ENCODE assay signal across 17 cellular contexts in the genomic region with DNA sequence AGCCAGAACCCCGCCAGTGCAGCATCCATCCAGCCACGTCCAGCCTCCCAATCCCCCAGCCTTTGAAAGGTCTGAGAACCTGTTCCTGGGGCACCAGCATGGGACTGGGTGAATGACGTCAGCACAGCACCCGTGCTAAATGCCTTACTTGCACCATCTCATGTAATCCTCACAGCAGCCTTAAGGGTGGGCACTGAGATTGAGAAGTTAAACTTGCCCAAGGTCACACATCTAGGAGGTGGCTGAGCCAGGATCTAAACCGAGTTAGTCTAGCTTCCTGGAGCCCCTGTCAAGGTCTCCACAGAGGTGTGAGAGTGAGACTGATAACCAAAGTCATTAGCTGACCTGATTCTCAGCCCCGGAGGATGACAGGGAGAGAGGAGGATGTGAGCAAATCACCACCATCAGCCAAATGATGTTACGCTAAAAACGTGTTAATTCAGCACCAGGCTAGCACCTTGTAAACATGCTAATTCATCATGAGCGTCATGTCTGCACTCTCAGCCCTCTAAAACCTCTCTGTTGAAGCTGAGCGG. TPM values are rescaled to one million over a fixed set of nuclear protein-coding genes. Genes with fewer than 3 reads are reported as not detected.
DNase-seq lines count a peak whose midpoint lies in the region; ATAC-seq and TF ChIP-seq lines count a peak whose summit lies in the region.
"Had no signal": no experiment of that assay in that cellular context is flagged by ENCODE, and none has a peak within 500 bp of the region (broad histone marks: within the 10 kb centered on the region; RNA-seq: fewer than 3 reads in every experiment).

No MANE protein-coding gene starts in this region.

- intact Hi-C loops in activated CD4-positive, alpha-beta T cell treated with anti-CD3 and anti-CD28 coated beads, Interleukin-2, amount 10 ng/mL, durations not matched to agents 24 days and 14 days (cut with micrococcal nuclease), result no loop called here
- intact Hi-C loops in natural killer cell (cut with micrococcal nuclease), result loop anchor here (1.0 kb wide), 1 partner anchor 22 kb away; no protein-coding TSS in a partner anchor
- intact Hi-C loops in upper lobe of right lung (cut with DNase I), result no loop called here

- peaks cover 9% of the 10 kb centered on the region for H3K4me1 Mint-ChIP-seq in activated CD4-positive, alpha-beta T cell treated with anti-CD3 and anti-CD28 coated beads, Interleukin-2, amount 10 ng/mL, durations not matched to agents 24 days and 14 days
- peaks cover 12% of the 10 kb centered on the region for H3K4me1 Mint-ChIP-seq in activated CD4-positive, alpha-beta T cell treated with anti-CD3 and anti-CD28 coated beads, Interleukin-2, amount 10 ng/mL, durations not matched to agents 7 days and 5 days
- peaks cover 70% of the 10 kb centered on the region for H3K4me1 Mint-ChIP-seq in activated naive CD8-positive, alpha-beta T cell (ENCODE audit: low read depth)
- H3K4me1 Mint-ChIP-seq in natural killer cell, result peaks cover 31 to 34% of the 10 kb centered on the region in 2 donors

- H3K27ac ChIP-seq in upper lobe of right lung (no peak overlapping the region), suprapubic skin (no peak overlapping the region)
- H3K27ac ChIP-seq: colonic mucosa had no signal

- peaks cover 20% of the 10 kb centered on the region for H3K4me1 ChIP-seq in upper lobe of right lung
- peaks cover 31% of the 10 kb centered on the region for H3K4me1 ChIP-seq in suprapubic skin
- H3K4me1 ChIP-seq: BE2C, colonic mucosa had no signal

- H3K27me3 ChIP-seq in upper lobe of right lung, result peaks cover 25% of the 10 kb centered on the region
- peaks cover 26% of the 10 kb centered on the region for H3K27me3 ChIP-seq in suprapubic skin

- no peak for TF ChIP-seq POLR2A in suprapubic skin (IDR thresholded peaks at IDR 0.05)

- peak overlapping the region; percentile 11 for H3K27ac Mint-ChIP-seq in activated CD4-positive, alpha-beta T cell treated with anti-CD3 and anti-CD28 coated beads, Interleukin-2, amount 10 ng/mL, durations not matched to agents 24 days and 14 days
- H3K27ac Mint-ChIP-seq in activated CD4-positive, alpha-beta T cell treated with anti-CD3 and anti-CD28 coated beads, Interleukin-2, amount 10 ng/mL, durations not matched to agents 7 days and 5 days, result no peak overlapping the region
- peak overlapping the region; percentile 95 for H3K27ac Mint-ChIP-seq in activated naive CD8-positive, alpha-beta T cell
- H3K27ac Mint-ChIP-seq in natural killer cell, result peak overlapping the region; percentile 83 to 97
- H3K27ac Mint-ChIP-seq: IgD-negative memory B cell, mesothelial cell of epicardium had no signal

- no peak overlapping the region for H3K4me3 ChIP-seq in upper lobe of right lung
- no peak overlapping the region for H3K4me3 ChIP-seq in suprapubic skin
- H3K4me3 ChIP-seq: colonic mucosa had no signal

- POLR2A ChIA-PET in activated CD4-positive, alpha-beta T cell treated with anti-CD3 and anti-CD28 coated beads, Interleukin-2, amount 10 ng/mL, durations not matched to agents 7 days and 5 days (lab: Charles Lee), result no interaction called here

- no peaks in the 10 kb centered on the region for H3K36me3 ChIP-seq in upper lobe of right lung
- H3K36me3 ChIP-seq in suprapubic skin, result no peaks in the 10 kb centered on the region
- H3K36me3 ChIP-seq: BE2C, colonic mucosa had no signal

- TF ChIP-seq CTCF in natural killer cell (IDR thresholded peaks at IDR 0.05) (no peak), upper lobe of right lung (IDR thresholded peaks at IDR 0.05) (no peak), suprapubic skin (IDR thresholded peaks at IDR 0.05) (no peak)

- TF ChIP-seq EP300 in suprapubic skin (IDR thresholded peaks at IDR 0.05), result no peak

- peaks cover 42% of the 10 kb centered on the region for H3K27me3 Mint-ChIP-seq in activated CD4-positive, alpha-beta T cell treated with anti-CD3 and anti-CD28 coated beads, Interleukin-2, amount 10 ng/mL, durations not matched to agents 24 days and 14 days
- peaks cover 37% of the 10 kb centered on the region for H3K27me3 Mint-ChIP-seq in activated CD4-positive, alpha-beta T cell treated with anti-CD3 and anti-CD28 coated beads, Interleukin-2, amount 10 ng/mL, durations not matched to agents 7 days and 5 days
- no peaks in the 10 kb centered on the region for H3K27me3 Mint-ChIP-seq in activated naive CD8-positive, alpha-beta T cell
- peaks cover 0 to 7% of the 10 kb centered on the region in 2 donors for H3K27me3 Mint-ChIP-seq in natural killer cell (ENCODE audit: low read depth in 2 of 2)

- H3K9me3 ChIP-seq in upper lobe of right lung (no peaks in the 10 kb centered on the region), suprapubic skin (no peaks in the 10 kb centered on the region)
- H3K9me3 ChIP-seq: BE2C, colonic mucosa had no signal

- H3K36me3 Mint-ChIP-seq in activated CD4-positive, alpha-beta T cell treated with anti-CD3 and anti-CD28 coated beads, Interleukin-2, amount 10 ng/mL, durations not matched to agents 24 days and 14 days (ENCODE audit: low read depth), result peaks cover 2% of the 10 kb centered on the region
- no peaks in the 10 kb centered on the region for H3K36me3 Mint-ChIP-seq in activated CD4-positive, alpha-beta T cell treated with anti-CD3 and anti-CD28 coated beads, Interleukin-2, amount 10 ng/mL, durations not matched to agents 7 days and 5 days (ENCODE audit: low read depth)
- peaks cover 12% of the 10 kb centered on the region for H3K36me3 Mint-ChIP-seq in activated naive CD8-positive, alpha-beta T cell
- H3K36me3 Mint-ChIP-seq in natural killer cell, result peaks cover 7% of the 10 kb centered on the region
- H3K36me3 Mint-ChIP-seq: IgD-negative memory B cell, mesothelial cell of epicardium had no signal

- 35% methylated on average over 7 of the region's 10 CpGs for WGBS in suprapubic skin

- CTCF ChIA-PET in activated CD4-positive, alpha-beta T cell treated with anti-CD3 and anti-CD28 coated beads, Interleukin-2, amount 10 ng/mL, durations not matched to agents 7 days and 5 days (lab: Charles Lee), result no interaction called here

- DNase-seq in activated CD4-positive, alpha-beta T cell treated with anti-CD3 and anti-CD28 coated beads, Interleukin-2, amount 10 ng/mL, durations not matched to agents 24 days and 14 days, result no peak
- no peak for DNase-seq in activated CD4-positive, alpha-beta T cell treated with anti-CD3 and anti-CD28 coated beads, Interleukin-2, amount 10 ng/mL, durations not matched to agents 7 days and 5 days
- peak; percentile 55 for DNase-seq in natural killer cell
- no peak for DNase-seq in upper lobe of right lung
- DNase-seq in putamen (ENCODE audit: low spot score), result no peak
- DNase-seq in suprapubic skin (ENCODE audit: low spot score in 2 of 2), result no peak
- DNase-seq: 8988T, BE2C, colonic mucosa, NCI-H1930, NCI-H446 had no signal

- no peaks in the 10 kb centered on the region for H3K9me3 Mint-ChIP-seq in activated CD4-positive, alpha-beta T cell treated with anti-CD3 and anti-CD28 coated beads, Interleukin-2, amount 10 ng/mL, durations not matched to agents 24 days and 14 days
- H3K9me3 Mint-ChIP-seq in activated CD4-positive, alpha-beta T cell treated with anti-CD3 and anti-CD28 coated beads, Interleukin-2, amount 10 ng/mL, durations not matched to agents 7 days and 5 days, result no peaks in the 10 kb centered on the region
- no peaks in the 10 kb centered on the region for H3K9me3 Mint-ChIP-seq in activated naive CD8-positive, alpha-beta T cell (ENCODE audit: low read depth)
- no peaks in the 10 kb centered on the region for H3K9me3 Mint-ChIP-seq in natural killer cell
- H3K9me3 Mint-ChIP-seq: IgD-negative memory B cell, mesothelial cell of epicardium had no signal

- no peak overlapping the region for H3K4me3 Mint-ChIP-seq in activated CD4-positive, alpha-beta T cell treated with anti-CD3 and anti-CD28 coated beads, Interleukin-2, amount 10 ng/mL, durations not matched to agents 24 days and 14 days
- no peak overlapping the region for H3K4me3 Mint-ChIP-seq in activated CD4-positive, alpha-beta T cell treated with anti-CD3 and anti-CD28 coated beads, Interleukin-2, amount 10 ng/mL, durations not matched to agents 7 days and 5 days
- H3K4me3 Mint-ChIP-seq in activated naive CD8-positive, alpha-beta T cell, result peak overlapping the region; percentile 81
- peak overlapping the region; percentile 80 for H3K4me3 Mint-ChIP-seq in natural killer cell
- H3K4me3 Mint-ChIP-seq: IgD-negative memory B cell, mesothelial cell of epicardium had no signal

- peak; percentile 72 to 86 (median 80) for ATAC-seq in natural killer cell
- peak; percentile 10 for ATAC-seq in upper lobe of right lung
- no peak for ATAC-seq in HG02840 (IDR thresholded peaks at IDR 0.05; ENCODE audit: low FRiP score, unreplicated experiment)

RNA-seq across cellular contexts. Expression of a gene that starts 4.6 kb away (rescaled TPM):
- 1.1 and 1.3 TPM in 2 replicates for total RNA-seq in activated CD4-positive, alpha-beta T cell treated with anti-CD3 and anti-CD28 coated beads, Interleukin-2, amount 10 ng/mL, durations not matched to agents 24 days and 14 days
- total RNA-seq in activated CD4-positive, alpha-beta T cell treated with anti-CD3 and anti-CD28 coated beads, Interleukin-2, amount 10 ng/mL, durations not matched to agents 7 days and 5 days, result under 1 TPM; 0.72 to 0.77 TPM
- total RNA-seq in natural killer cell, result 100 to 1,000 TPM in 2 of 3 donors, 10 to 100 TPM in 1; 85.3 to 208 (median 162) TPM
- 7.4 TPM for total RNA-seq in upper lobe of right lung
- total RNA-seq in suprapubic skin, result 1 to 10 TPM in 2 of 4 donors, under 1 TPM in 1, not detected in 1; 0.15 to 1.5 (median 1.2) TPM
- total RNA-seq: endothelial cell of umbilical vein, pulmonary artery endothelial cell had no signal

Comparison
In these comparisons a context has a peak if more than half of its experiments do, and no peak if none do; other contexts are left out.
1. H3K4me3 Mint-ChIP-seq: peak in activated naive CD8-positive, alpha-beta T cell (single experiment) and natural killer cell (single experiment); none in activated CD4-positive, alpha-beta T cell treated with anti-CD3 and anti-CD28 coated beads, Interleukin-2, amount 10 ng/mL, durations not matched to agents 24 days and 14 days (single experiment) and activated CD4-positive, alpha-beta T cell treated with anti-CD3 and anti-CD28 coated beads, Interleukin-2, amount 10 ng/mL, durations not matched to agents 7 days and 5 days (single experiment).
2. RNA of a gene that starts 4.6 kb away (total RNA-seq): 85.3 to 208 TPM in natural killer cell; 7.4 TPM in upper lobe of right lung (single experiment), 1.1 to 1.3 TPM in activated CD4-positive, alpha-beta T cell treated with anti-CD3 and anti-CD28 coated beads, Interleukin-2, amount 10 ng/mL, durations not matched to agents 24 days and 14 days, 0.15 to 1.5 TPM in suprapubic skin and 0.72 to 0.77 TPM in activated CD4-positive, alpha-beta T cell treated with anti-CD3 and anti-CD28 coated beads, Interleukin-2, amount 10 ng/mL, durations not matched to agents 7 days and 5 days; every median in the first group is over 10 times any median in the second.